ENCODE assay signal across 27 cellular contexts in genomic region chr11:124757320-124757719, GRCh38. TPM values are rescaled to one million over a fixed set of nuclear protein-coding genes. Genes with fewer than 3 reads are reported as not detected.
"Had no signal": no experiment of that assay in that cellular context is flagged by ENCODE, and none has a peak within 500 bp of the region (broad histone marks: within the 10 kb centered on the region; RNA-seq: fewer than 3 reads in every experiment).

No MANE protein-coding gene starts in this region.

- H3K4me3 ChIP-seq: body of pancreas, MG63 had no signal

- H3K9me3 ChIP-seq: ascending aorta, body of pancreas, MG63 had no signal

- H3K27ac Mint-ChIP-seq: activated B cell treated with CpG ODN at 0.5 μM for 24 hours; activated CD4-positive, alpha-beta T cell treated with anti-CD3 and anti-CD28 coated beads, Interleukin-2, amount 10 ng/mL, durations not matched to agents 24 days and 14 days; activated CD8-positive, alpha-beta memory T cell treated with anti-CD3 and anti-CD28 coated beads, Interleukin-2, amount 10 ng/mL, durations not matched to agents 7 days and 5 days; activated naive CD4-positive, alpha-beta T cell treated with anti-CD3 and anti-CD28 coated beads, Interleukin-2, amount 50 U/mL, for 72 hours; activated naive CD8-positive, alpha-beta T cell treated with anti-CD3 and anti-CD28 coated beads, Interleukin-2, amount 50 U/mL, for 24 hours; activated T-cell treated with anti-CD3 and anti-CD28 coated beads, Interleukin-2, amount 50 U/mL, for 24 hours; T-helper 17 cell had no signal

- H3K27me3 ChIP-seq: ascending aorta, MG63 had no signal

- H3K9me3 Mint-ChIP-seq: activated B cell treated with CpG ODN at 0.5 μM for 24 hours; activated CD4-positive, alpha-beta T cell treated with anti-CD3 and anti-CD28 coated beads, Interleukin-2, amount 10 ng/mL, durations not matched to agents 24 days and 14 days; activated naive CD4-positive, alpha-beta T cell treated with anti-CD3 and anti-CD28 coated beads, Interleukin-2, amount 50 U/mL, for 72 hours; activated naive CD8-positive, alpha-beta T cell treated with anti-CD3 and anti-CD28 coated beads, Interleukin-2, amount 50 U/mL, for 24 hours; activated T-cell treated with anti-CD3 and anti-CD28 coated beads, Interleukin-2, amount 50 U/mL, for 24 hours; central memory CD8-positive, alpha-beta T cell had no signal

- H3K4me3 Mint-ChIP-seq: activated CD4-positive, alpha-beta T cell treated with anti-CD3 and anti-CD28 coated beads, Interleukin-2, amount 10 ng/mL, durations not matched to agents 24 days and 14 days; activated CD8-positive, alpha-beta memory T cell treated with anti-CD3 and anti-CD28 coated beads, Interleukin-2, amount 10 ng/mL, durations not matched to agents 7 days and 5 days; activated naive CD8-positive, alpha-beta T cell treated with anti-CD3 and anti-CD28 coated beads, Interleukin-2, amount 50 U/mL, for 24 hours; activated T-cell treated with anti-CD3 and anti-CD28 coated beads, Interleukin-2, amount 50 U/mL, for 24 hours; central memory CD8-positive, alpha-beta T cell; T-helper 17 cell had no signal

- H3K36me3 Mint-ChIP-seq: activated CD8-positive, alpha-beta memory T cell treated with anti-CD3 and anti-CD28 coated beads, Interleukin-2, amount 10 ng/mL, durations not matched to agents 7 days and 5 days; activated naive CD4-positive, alpha-beta T cell treated with anti-CD3 and anti-CD28 coated beads, Interleukin-2, amount 50 U/mL, for 72 hours had no signal

- H3K27ac ChIP-seq: ascending aorta, body of pancreas, KMS-11 had no signal

- H3K36me3 ChIP-seq: MG63 had no signal

- DNase-seq: activated B cell treated with CpG ODN at 0.5 μM for 24 hours; activated CD4-positive, alpha-beta T cell treated with anti-CD3 and anti-CD28 coated beads for 1 hour; activated CD4-positive, alpha-beta T cell treated with anti-CD3 and anti-CD28 coated beads, Interleukin-2, amount 50 U/mL, for 48 hours; activated CD8-positive, alpha-beta memory T cell treated with anti-CD3 and anti-CD28 coated beads, Interleukin-2, amount 10 ng/mL, durations not matched to agents 7 days and 5 days; activated effector memory CD4-positive, alpha-beta T cell treated with anti-CD3 and anti-CD28 coated beads, Interleukin-2, amount 50 U/mL, for 16 hours; activated naive CD4-positive, alpha-beta T cell treated with Interleukin-2 at 50 U/mL for 16 hours; activated naive CD8-positive, alpha-beta T cell treated with anti-CD3 and anti-CD28 coated beads, Interleukin-2, amount 50 U/mL, for 24 hours; activated T-cell treated with anti-CD3 and anti-CD28 coated beads, Interleukin-2, amount 50 U/mL, for 24 hours; amniotic stem cell; body of pancreas; MG63; NCI-H1105; NCI-H1436; NCI-H187; NCI-H2081 treated with DMSO at 0.1 percent for 48 hours; NCI-H446; NCI-H524; PC-3; SHP77 treated with DMSO at 0.1 percent for 48 hours; T-helper 17 cell; T-helper 9 cell had no signal

- ATAC-seq: activated CD8-positive, alpha-beta memory T cell treated with anti-CD3 and anti-CD28 coated beads, Interleukin-2, amount 10 ng/mL, durations not matched to agents 7 days and 5 days; activated naive CD4-positive, alpha-beta T cell treated with anti-CD3 and anti-CD28 coated beads, Interleukin-2, amount 50 U/mL, for 72 hours; activated naive CD8-positive, alpha-beta T cell treated with anti-CD3 and anti-CD28 coated beads, Interleukin-2, amount 50 U/mL, for 24 hours; body of pancreas; PC-3; T-helper 17 cell had no signal

RNA-seq across cellular contexts. Expression of gene ESAM, which starts 4.8 kb away (rescaled TPM):
- total RNA-seq: activated CD4-positive, alpha-beta T cell treated with anti-CD3 and anti-CD28 coated beads, Interleukin-2, amount 10 ng/mL, durations not matched to agents 24 days and 14 days; SK-MEL-5 had no signal

RNA-seq across cellular contexts. Expression of gene VSIG2, which starts 5.3 kb away (rescaled TPM):
- total RNA-seq: activated CD8-positive, alpha-beta memory T cell treated with anti-CD3 and anti-CD28 coated beads, Interleukin-2, amount 10 ng/mL, durations not matched to agents 7 days and 5 days; activated naive CD4-positive, alpha-beta T cell treated with anti-CD3 and anti-CD28 coated beads, Interleukin-2, amount 50 U/mL, for 72 hours; ascending aorta; PC-3; SK-MEL-5 had no signal

RNA-seq across cellular contexts. Expression of gene NRGN, which starts 17.6 kb away (rescaled TPM):
- total RNA-seq: body of pancreas had no signal
